Comparison of ENCODE assay signal across 8 cellular contexts in the genomic region with DNA sequence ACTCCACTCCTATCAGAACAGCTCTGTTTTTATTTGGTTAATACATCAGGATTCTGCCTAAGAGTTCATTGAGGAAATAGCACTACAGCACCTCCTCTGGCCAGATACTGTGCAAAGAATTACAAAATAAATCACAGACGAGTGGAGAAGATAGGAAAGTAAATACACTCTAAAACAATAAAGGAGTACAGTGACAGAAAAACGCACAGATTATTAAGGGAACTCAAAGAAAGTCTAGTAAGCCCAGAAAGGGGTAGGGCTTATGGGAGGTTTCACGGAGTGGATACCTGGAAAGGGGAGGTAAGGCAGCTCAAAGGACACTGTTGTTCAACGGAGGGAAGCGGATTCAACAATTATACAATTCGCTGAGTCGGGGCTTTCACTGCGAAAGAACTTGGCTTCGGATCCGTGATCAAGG. TPM values are rescaled to one million over a fixed set of nuclear protein-coding genes. Genes with fewer than 3 reads are reported as not detected.
DNase-seq lines count a peak whose midpoint lies in the region; ATAC-seq, FAIRE-seq and TF ChIP-seq lines count a peak whose summit lies in the region.

No MANE protein-coding gene starts in this region.

- peak; percentile 31 for ATAC-seq in HG03159 (IDR thresholded peaks at IDR 0.05; ENCODE audit: unreplicated experiment)
- ATAC-seq in lung (ENCODE audit: insufficient read depth, low FRiP score): no peak

- peaks cover 3% of the 10 kb centered on the region for H3K27me3 Mint-ChIP-seq in type B pancreatic cell

- in situ Hi-C loops in ACHN (cut with HindIII; ENCODE audit: low pct_ligation_motif_present, low pct_unique_long_range_greater_than_20kb, low sequenced_read_pairs): no loop called here

- H3K27me3 ChIP-seq in lung (ENCODE audit: control insufficient read depth, insufficient read depth): no peaks in the 10 kb centered on the region

- DNase-seq in ACHN: peak; percentile 79
- no peak for DNase-seq in GM12892 (ENCODE audit: insufficient read length)
- peak; percentile 48 for DNase-seq in RPMI7951 (ENCODE audit: low read depth)
- DNase-seq in dermis blood vessel endothelial cell: peak; percentile 62
- no peak for DNase-seq in lung (ENCODE audit: low spot score)
- DNase-seq in type B pancreatic cell (ENCODE audit: extremely low spot score, unreplicated experiment): no peak
- no peak for DNase-seq in NCI-H146 (lab: John Stamatoyannopoulos, UW)

- 0 to 2% methylated on average over 10 of the region's 10 CpGs for WGBS in lung, 2 donors

- peak overlapping the region; percentile 98 to 100 for H3K27ac ChIP-seq in lung (ENCODE audit: low read depth in 1 of 2, low read length in 1 of 2)

- peaks cover 6 to 8% of the 10 kb centered on the region in 2 donors for H3K4me1 ChIP-seq in lung (ENCODE audit: control insufficient read depth in 2 of 2, insufficient read depth in 2 of 2, low read length in 2 of 2)

- H3K9me3 Mint-ChIP-seq in type B pancreatic cell: no peaks in the 10 kb centered on the region

- H3K36me3 ChIP-seq in lung (ENCODE audit: control insufficient read depth in 2 of 2, insufficient read depth in 2 of 2, low read length in 2 of 2): no peaks in the 10 kb centered on the region

- H3K4me3 ChIP-seq in lung: peak overlapping the region; percentile 47

- peak overlapping the region; percentile 94 for H3K27ac Mint-ChIP-seq in type B pancreatic cell

- peaks cover 31% of the 10 kb centered on the region for H3K4me1 Mint-ChIP-seq in type B pancreatic cell (ENCODE audit: unreplicated experiment)

- peak; percentile 5 for FAIRE-seq in GM12892 (lab: Jason Lieb, UNC)

- peaks cover 11% of the 10 kb centered on the region for H3K36me3 Mint-ChIP-seq in type B pancreatic cell

- H3K9me3 ChIP-seq in lung (ENCODE audit: control insufficient read depth in 2 of 2, insufficient read depth in 1 of 2, low read length in 1 of 2): no peaks in the 10 kb centered on the region

- H3K4me3 Mint-ChIP-seq in type B pancreatic cell: peak overlapping the region; percentile 91

- TF ChIP-seq CTCF in lung (IDR thresholded peaks at IDR 0.05; ENCODE audit: control extremely low read depth, extremely low read depth): peak; percentile 23
- TF ChIP-seq CTCF in type B pancreatic cell (conservative IDR thresholded peaks at IDR 0.05): peak; percentile 71

- no peak for TF ChIP-seq POLR2A in GM12892 (IDR thresholded peaks at IDR 0.05; ENCODE audit: low read depth, low read length)

RNA-seq across cellular contexts. Expression of a gene that starts 5.5 kb away (rescaled TPM):
- polyA plus RNA-seq in GM12892 (2012; ENCODE audit: missing spikeins): not detected
- total RNA-seq in RPMI7951 (2014; rRNA removed; shearing (Covaris generic)): not detected in 2 replicates
- total RNA-seq in dermis blood vessel endothelial cell (0.09 TPM in 1 of 2 replicates, not detected in the other), lung (not detected), type B pancreatic cell (ENCODE audit: low replicate concordance) (not detected in 2 replicates)
- not detected for polyA plus RNA-seq in lung

RNA-seq across cellular contexts. Expression of a gene that starts 14.1 kb away (rescaled TPM):
- polyA plus RNA-seq in GM12892 (2012; ENCODE audit: missing spikeins): 0.15 TPM
- 0.20 and 0.24 TPM in 2 replicates for total RNA-seq in RPMI7951 (2014; rRNA removed; shearing (Covaris generic))
- total RNA-seq in dermis blood vessel endothelial cell: 0.05 TPM in 1 of 2 replicates, not detected in the other
- 1 to 10 TPM in 1 of 2 donors, under 1 TPM in 1; 0.51 to 3.0 TPM for total RNA-seq in lung
- 1 to 10 TPM in 1 of 2 donors, under 1 TPM in 1; 0.63 to 1.4 TPM for polyA plus RNA-seq in lung
- 0.98 and 2.4 TPM in 2 replicates for total RNA-seq in type B pancreatic cell (ENCODE audit: low replicate concordance)

RNA-seq across cellular contexts. Expression of a gene that starts 40.2 kb away (rescaled TPM):
- polyA plus RNA-seq in GM12892 (2012; ENCODE audit: missing spikeins): 24.3 TPM
- 20.5 and 25.4 TPM in 2 replicates for total RNA-seq in RPMI7951 (2014; rRNA removed; shearing (Covaris generic))
- 18.2 and 24.0 TPM in 2 replicates for total RNA-seq in dermis blood vessel endothelial cell
- 10 to 100 TPM; 34.4 to 55.1 TPM for total RNA-seq in lung
- 10 to 100 TPM; 12.0 to 19.3 TPM for polyA plus RNA-seq in lung
- 27.0 and 29.5 TPM in 2 replicates for total RNA-seq in type B pancreatic cell (ENCODE audit: low replicate concordance)

Comparison
In these comparisons a context has a peak if more than half of its experiments do, and no peak if none do; other contexts are left out.
1. DNase-seq: peak in ACHN (single experiment), RPMI7951 (single experiment) and dermis blood vessel endothelial cell (single experiment); none in GM12892 (single experiment), lung (single experiment), type B pancreatic cell (single experiment) and NCI-H146 (single experiment).